Comparison of ENCODE assay signal across 16 cellular contexts in the genomic region with DNA sequence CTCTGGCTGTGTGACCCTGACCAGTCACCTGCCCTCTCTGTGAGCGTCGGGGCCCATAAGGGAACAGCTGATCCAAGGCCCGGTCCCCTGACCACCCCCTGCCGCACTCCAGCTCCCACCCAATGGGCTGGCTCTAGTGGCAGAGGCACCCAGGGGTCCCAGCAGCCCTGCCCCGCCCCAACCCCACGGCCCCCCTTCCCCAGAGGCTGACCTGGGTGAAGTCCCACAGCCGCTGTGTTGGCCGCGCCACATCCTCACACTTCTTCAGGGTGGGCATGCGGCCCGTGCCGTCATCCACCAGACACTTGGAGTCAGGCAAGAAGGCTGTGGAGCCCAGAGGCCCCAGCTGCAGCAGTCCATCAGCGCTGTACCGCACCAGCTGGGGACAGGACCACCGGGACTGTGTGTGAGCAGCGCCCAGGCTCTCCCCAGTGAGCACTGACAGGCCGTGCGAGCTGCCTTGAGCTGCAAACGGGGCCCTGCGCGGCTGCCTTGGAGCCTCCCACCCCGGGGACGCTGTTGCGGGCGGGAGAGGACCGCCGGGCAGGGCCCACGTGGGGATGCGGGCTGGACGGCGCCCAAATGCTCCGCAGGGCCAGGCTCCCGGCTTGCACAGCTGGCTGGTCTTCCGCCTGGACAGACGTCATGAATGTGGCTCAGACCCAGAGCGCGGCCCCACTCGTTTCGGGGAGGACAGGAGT.
"Had no signal": no experiment of that assay in that cellular context is flagged by ENCODE, and none has a peak within 500 bp of the region (broad histone marks: within the 10 kb centered on the region; RNA-seq: fewer than 3 reads in every experiment).

No MANE protein-coding gene starts in this region.

- H3K4me1 ChIP-seq: gastrocnemius medialis, left lung had no signal

- H3K4me3 ChIP-seq: hepatocyte, left lung had no signal

- ATAC-seq: activated CD4-positive, CD25-positive, alpha-beta regulatory T cell treated with anti-CD3 and anti-CD28 coated beads, Interleukin-2, amount 50 U/mL, for 24 hours; gastrocnemius medialis; left lung; T-cell had no signal

- H3K9me3 ChIP-seq: gastrocnemius medialis, SK-N-SH had no signal

- H3K36me3 ChIP-seq: gastrocnemius medialis, left lung had no signal

- DNase-seq: activated CD4-positive, alpha-beta T cell treated with anti-CD3 and anti-CD28 coated beads, Interleukin-2, amount 50 U/mL, for 1 hour; activated CD8-positive, alpha-beta memory T cell treated with anti-CD3 and anti-CD28 coated beads for 24 hours; activated naive CD4-positive, alpha-beta T cell; activated naive CD8-positive, alpha-beta T cell treated with anti-CD3 and anti-CD28 coated beads, Interleukin-2, amount 10 ng/mL, durations not matched to agents 7 days and 5 days; effector memory CD4-positive, alpha-beta T cell; islet precursor cell; SK-N-SH; stimulated activated CD4-positive, alpha-beta T cell treated with anti-CD3 and anti-CD28 coated beads, Interleukin-15, amount 100 ng/mL, for 24 hours; stimulated activated CD4-positive, alpha-beta T cell treated with anti-CD3 and anti-CD28 coated beads, Interleukin-4, amount 100 ng/mL, for 1 hour; stimulated activated naive CD4-positive, alpha-beta T cell treated with Interleukin-2 at 50 U/mL for 16 hours; T-cell; T1000 had no signal

- H3K27me3 ChIP-seq: hepatocyte had no signal

- H3K27ac ChIP-seq: gastrocnemius medialis, hepatocyte, left lung had no signal
